16 cellular contexts compared by ENCODE assay signal in the genomic region with DNA sequence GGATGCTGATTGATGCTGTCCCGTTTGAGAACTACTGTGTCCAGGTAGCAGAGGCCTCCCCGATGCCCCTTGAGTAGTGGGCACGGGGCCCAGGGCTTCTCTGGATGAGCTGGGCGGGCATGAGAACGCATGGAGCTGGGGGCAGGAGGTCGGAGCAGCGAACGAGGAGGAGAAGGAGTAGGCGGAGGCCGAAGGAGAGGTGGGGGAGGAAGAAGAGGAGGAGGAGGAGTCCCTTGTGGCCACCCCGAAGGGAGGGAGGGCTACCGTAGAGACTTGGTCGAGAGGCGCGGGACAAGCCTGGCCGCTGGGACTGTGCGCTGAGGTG.
DNase-seq lines count a peak whose midpoint lies in the region; ATAC-seq and TF ChIP-seq lines count a peak whose summit lies in the region.
"Had no signal": no experiment of that assay in that cellular context is flagged by ENCODE, and none has a peak within 500 bp of the region (broad histone marks: within the 10 kb centered on the region; RNA-seq: fewer than 3 reads in every experiment).

No MANE protein-coding gene starts in this region.

- no peak for TF ChIP-seq POLR2A in IMR-90 (IDR thresholded peaks at IDR 0.05; ENCODE audit: low read depth, low read length)

- H4K91ac ChIP-seq in IMR-90 (ENCODE audit: insufficient read depth, low read depth, low read length), result no peak overlapping the region

- no peak overlapping the region for H2BK5ac ChIP-seq in IMR-90 (ENCODE audit: low read depth, low read length, poor library complexity, severe bottlenecking)

- no peak overlapping the region for H3K14ac ChIP-seq in IMR-90 (replicated peaks; ENCODE audit: low read depth, low read length)

- DNase-seq in IMR-90 (no peak), OCI-M1 (lab: John Stamatoyannopoulos, UW) (no peak), GF-D8 (lab: John Stamatoyannopoulos, UW) (no peak), foreskin melanocyte (no peak), PC-9 (no peak)
- DNase-seq: activated CD8-positive, alpha-beta memory T cell treated with anti-CD3 and anti-CD28 coated beads, Interleukin-2, amount 10 ng/mL, durations not matched to agents 7 days and 5 days; anterior cingulate cortex; CD8-positive, alpha-beta memory T cell; heart right ventricle; NCI-H345; Peyer's patch; stimulated activated CD4-positive, alpha-beta T cell treated with anti-CD3 and anti-CD28 coated beads, Interleukin-4, amount 100 ng/mL, for 24 hours; T-helper 9 cell had no signal

- H3K27me3 ChIP-seq in IMR-90 (ENCODE audit: control insufficient read depth, insufficient read depth, low read length), result peaks cover 32% of the 10 kb centered on the region
- H3K27me3 ChIP-seq in endocrine pancreas (ENCODE audit: control insufficient read depth, insufficient read depth, low read length), result no peaks in the 10 kb centered on the region
- H3K27me3 ChIP-seq in neural cell (ENCODE audit: insufficient read depth, low read depth, low read length), result peaks cover 42% of the 10 kb centered on the region
- peaks cover 57% of the 10 kb centered on the region for H3K27me3 ChIP-seq in PC-9 (ENCODE audit: insufficient read depth, low read depth)

- H3K79me2 ChIP-seq in neural cell (replicated peaks; ENCODE audit: insufficient read depth, low read length) (no peaks in the 10 kb centered on the region), PC-9 (ENCODE audit: low read depth) (no peaks in the 10 kb centered on the region)

- POLR2A ChIA-PET in IMR-90 (lab: Charles Lee; ENCODE audit: unreplicated experiment) (no interaction called here), PC-9 (lab: Charles Lee; ENCODE audit: unreplicated experiment) (no interaction called here)

- H3K18ac ChIP-seq in IMR-90 (ENCODE audit: low read depth, low read length), result no peak overlapping the region

- H2AK9ac ChIP-seq in IMR-90 (replicated peaks; ENCODE audit: low read depth, low read length, poor library complexity), result peak overlapping the region; percentile 70

- ATAC-seq in IMR-90 (ENCODE audit: low read depth), result no peak; the same call in 1 of the 2 replicates
- ATAC-seq: activated CD8-positive, alpha-beta memory T cell treated with anti-CD3 and anti-CD28 coated beads, Interleukin-2, amount 10 ng/mL, durations not matched to agents 7 days and 5 days; heart right ventricle had no signal

- no peak overlapping the region for H4K5ac ChIP-seq in IMR-90 (ENCODE audit: low read depth, low read length)

- TF ChIP-seq RAD21 in IMR-90 (IDR thresholded peaks at IDR 0.05; ENCODE audit: low read length), result no peak
- no peak for TF ChIP-seq RAD21 in neural cell (conservative IDR thresholded peaks at IDR 0.05)

- H3F3A ChIP-seq in neural cell (ENCODE audit: insufficient read depth, low read length, poor library complexity, severe bottlenecking), result no peaks in the 10 kb centered on the region
- H3F3A ChIP-seq in PC-9 (ENCODE audit: insufficient read depth, low read depth), result no peaks in the 10 kb centered on the region

- no TSS peak for BruUV-seq in IMR-90 (replicated peaks; lab: Mats Ljungman, UMichigan)
- BruUV-seq in PC-9 (replicated peaks; lab: Mats Ljungman, UMichigan), result no TSS peak

- H2BK15ac ChIP-seq in IMR-90 (ENCODE audit: low read depth, low read length), result no peak overlapping the region

- in situ Hi-C loops in IMR-90 (cut with MboI; ENCODE audit: low sequenced_read_pairs), result no loop called here

- 2% methylated on average over 10 of the region's 17 CpGs; no CpG with 5 or more reads in 1 of the 2 experiments for WGBS in IMR-90 (ENCODE audit: extremely low coverage in 2 of 2, insufficient read length in 1 of 2), 2 experiments

- dilution Hi-C loops in IMR-90 (cut with HindIII; ENCODE audit: low sequenced_read_pairs, unreplicated experiment), result no loop called here

- H3K36me3 ChIP-seq in ES-I3 (ENCODE audit: insufficient read depth, low read length) (no peaks in the 10 kb centered on the region), IMR-90 (ENCODE audit: control insufficient read depth, insufficient read depth, low read length) (no peaks in the 10 kb centered on the region), endocrine pancreas (ENCODE audit: control insufficient read depth, insufficient read depth, low read length) (no peaks in the 10 kb centered on the region), neural cell (ENCODE audit: insufficient read depth, low read length) (no peaks in the 10 kb centered on the region), PC-9 (ENCODE audit: low read depth) (no peaks in the 10 kb centered on the region)
- H3K36me3 ChIP-seq: heart right ventricle, Peyer's patch had no signal

- no peak overlapping the region for H4K8ac ChIP-seq in IMR-90 (ENCODE audit: low read depth in 2 of 2, low read length in 2 of 2)

- H3K4me1 ChIP-seq in ES-I3 (ENCODE audit: insufficient read depth, low read length), result no peaks in the 10 kb centered on the region
- no peaks in the 10 kb centered on the region for H3K4me1 ChIP-seq in IMR-90 (ENCODE audit: control insufficient read depth, insufficient read depth, low read length)
- no peaks in the 10 kb centered on the region for H3K4me1 ChIP-seq in endocrine pancreas (ENCODE audit: control insufficient read depth, insufficient read depth, low read length)
- no peaks in the 10 kb centered on the region for H3K4me1 ChIP-seq in PC-9 (replicated peaks; ENCODE audit: insufficient read depth)

- no peaks in the 10 kb centered on the region for H3K9me3 ChIP-seq in ES-I3 (ENCODE audit: control insufficient read depth, insufficient read depth, low read length)
- no peaks in the 10 kb centered on the region for H3K9me3 ChIP-seq in IMR-90 (ENCODE audit: control insufficient read depth, insufficient read depth, low read length)
- no peaks in the 10 kb centered on the region for H3K9me3 ChIP-seq in endocrine pancreas (ENCODE audit: control insufficient read depth, low read length)
- no peaks in the 10 kb centered on the region for H3K9me3 ChIP-seq in neural cell (ENCODE audit: low read length)
- H3K9me3 ChIP-seq in PC-9 (ENCODE audit: insufficient read depth, low read depth), result no peaks in the 10 kb centered on the region
- H3K9me3 ChIP-seq: heart right ventricle, Peyer's patch had no signal

- H3K4me3 ChIP-seq in IMR-90 (ENCODE audit: insufficient read depth, low read depth, low read length), result no peak overlapping the region
- no peak overlapping the region for H3K4me3 ChIP-seq in endocrine pancreas (ENCODE audit: control insufficient read depth, insufficient read depth, low read length)
- H3K4me3 ChIP-seq in neural cell (ENCODE audit: low read length), result peak overlapping the region; percentile 75
- H3K4me3 ChIP-seq in PC-9, result no peak overlapping the region
- H3K4me3 ChIP-seq: Peyer's patch had no signal

- H3K9me2 ChIP-seq in neural cell (ENCODE audit: insufficient read depth, low read length) (no peaks in the 10 kb centered on the region), PC-9 (ENCODE audit: insufficient read depth) (no peaks in the 10 kb centered on the region; the same call in 1 of the 2 replicates)

- H3K9ac ChIP-seq in ES-I3 (ENCODE audit: low read depth, low read length) (peak overlapping the region; percentile 73), IMR-90 (ENCODE audit: low read depth, low read length) (no peak overlapping the region), endocrine pancreas (ENCODE audit: control insufficient read depth, insufficient read depth, low read length) (peak overlapping the region; percentile 55), neural cell (ENCODE audit: low read length) (no peak overlapping the region)

- H4K20me1 ChIP-seq in IMR-90 (ENCODE audit: insufficient read depth, low read length) (no peaks in the 10 kb centered on the region), neural cell (ENCODE audit: insufficient read depth) (no peaks in the 10 kb centered on the region), PC-9 (ENCODE audit: insufficient read depth) (no peaks in the 10 kb centered on the region)

- no peak overlapping the region for H2AK5ac ChIP-seq in IMR-90 (ENCODE audit: low read depth, low read length)

- no peaks in the 10 kb centered on the region for H3K9me1 ChIP-seq in IMR-90 (ENCODE audit: insufficient read depth, low read length)

- CTCF ChIA-PET in IMR-90 (lab: Yijun Ruan, JAX), result no interaction called here
- CTCF ChIA-PET in PC-9 (lab: Charles Lee), result no interaction called here

- H2BK120ac ChIP-seq in IMR-90 (ENCODE audit: low read depth, low read length), result no peak overlapping the region

- no peak overlapping the region for H3K4ac ChIP-seq in IMR-90 (ENCODE audit: low read depth, low read length)

- H2AFZ ChIP-seq in IMR-90 (replicated peaks; ENCODE audit: low read length, poor library complexity) (no peak overlapping the region), neural cell (ENCODE audit: low read depth, low read length) (no peak overlapping the region), PC-9 (no peak overlapping the region)

- TF ChIP-seq EP300 in neural cell (conservative IDR thresholded peaks at IDR 0.05; ENCODE audit: poor library complexity, severe bottlenecking), result no peak

- intact Hi-C loops in IMR-90 (cut with micrococcal nuclease) (loop anchor here (5.0 kb wide), 1 partner anchor 240 kb away; no protein-coding TSS in a partner anchor), PC-9 (cut with micrococcal nuclease; ENCODE audit: unreplicated experiment) (no loop called here)

- no peak overlapping the region for H3K56ac ChIP-seq in IMR-90 (ENCODE audit: extremely low read depth, insufficient read depth, low read length)

- H3K23ac ChIP-seq in IMR-90 (ENCODE audit: low read depth, low read length), result no peak overlapping the region

- H3K27ac ChIP-seq in IMR-90 (ENCODE audit: insufficient read depth, low read length), result no peak overlapping the region
- no peak overlapping the region for H3K27ac ChIP-seq in neural cell (ENCODE audit: low read length)
- no peak overlapping the region for H3K27ac ChIP-seq in PC-9
- H3K27ac ChIP-seq: heart right ventricle, Peyer's patch had no signal

- no peak for TF ChIP-seq CTCF in IMR-90 (conservative IDR thresholded peaks at IDR 0.05; ENCODE audit: low read depth, low read length)
- no peak for TF ChIP-seq CTCF in neural cell (IDR thresholded peaks at IDR 0.05; ENCODE audit: poor library complexity, severe bottlenecking)
- no peak for TF ChIP-seq CTCF in PC-9 (conservative IDR thresholded peaks at IDR 0.05)

- no peak overlapping the region for H3K4me2 ChIP-seq in IMR-90 (ENCODE audit: low read depth, low read length)
- no peak overlapping the region for H3K4me2 ChIP-seq in neural cell (ENCODE audit: low read length)
- H3K4me2 ChIP-seq in PC-9, result no peak overlapping the region

- no peaks in the 10 kb centered on the region for H3K79me1 ChIP-seq in IMR-90 (ENCODE audit: low read depth in 1 of 2, low read length in 2 of 2)

- no peak overlapping the region for H2BK20ac ChIP-seq in IMR-90 (ENCODE audit: low read depth, low read length)

TF ChIP-seq in IMR-90, 13 proteins besides CTCF, POLR2A, EP300 and RAD21 (continues in another document):
- TF ChIP-seq NFE2L2 (IDR thresholded peaks at IDR 0.05; ENCODE audit: low read depth, low read length) (no peak), BHLHE40 (IDR thresholded peaks at IDR 0.05; ENCODE audit: low read depth, low read length) (no peak), RCOR1 (IDR thresholded peaks at IDR 0.05; ENCODE audit: insufficient replicate concordance, low read length) (no peak)

TF ChIP-seq in neural cell, 6 proteins besides CTCF, POLR2A, EP300 and RAD21:
- TF ChIP-seq TAF1 (IDR thresholded peaks at IDR 0.05; ENCODE audit: low read depth) (no peak), EZH2 (IDR thresholded peaks at IDR 0.05; ENCODE audit: borderline replicate concordance, insufficient read depth, low read length, poor library complexity, severe bottlenecking) (peak; percentile 45)

Comparison
In these comparisons a context has a peak if more than half of its experiments do, and no peak if none do; other contexts are left out.
1. H3K9ac ChIP-seq: peak in ES-I3 (single experiment) and endocrine pancreas (single experiment); none in IMR-90 (single experiment) and neural cell (single experiment).